ENCODE assay signal across 1 cellular context in the genomic region with DNA sequence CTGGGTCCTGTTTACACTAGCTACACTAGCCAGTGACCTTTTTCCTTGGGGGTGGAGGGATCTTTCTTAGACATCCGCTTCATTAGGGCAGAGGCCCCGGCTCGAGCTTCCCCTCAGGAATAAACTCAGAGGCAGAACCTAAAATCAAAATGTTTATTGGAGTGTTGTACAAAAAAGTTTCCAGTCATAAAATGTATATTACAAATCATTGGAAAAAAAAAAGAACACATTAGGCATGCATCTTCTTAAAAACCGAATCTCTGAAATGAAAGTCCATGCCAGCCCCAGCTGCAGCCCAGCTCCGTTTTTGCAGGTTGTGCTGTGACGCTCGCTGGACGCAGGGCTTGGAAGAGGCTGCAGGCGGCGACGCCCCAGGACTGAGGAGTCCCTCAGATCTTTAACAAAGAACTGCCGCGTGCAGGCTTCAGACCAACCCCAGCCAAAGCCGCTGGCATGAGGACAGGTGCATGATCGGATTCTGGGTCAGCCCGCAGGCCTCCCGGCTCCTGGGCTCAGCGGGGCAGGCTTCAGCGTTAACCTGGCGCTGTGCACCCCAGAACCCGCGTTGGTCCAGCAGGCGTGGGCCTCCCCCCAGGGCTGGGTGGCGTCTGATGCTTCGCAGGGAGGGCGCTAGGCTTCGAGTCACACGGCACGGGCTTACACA.
TF ChIP-seq lines count a peak whose summit lies in the region.

No MANE protein-coding gene starts in this region.

TF ChIP-seq in HepG2, 621 proteins besides CTCF, POLR2A, EP300 and RAD21 (continued from another document and continues in another):
- no peak for TF ChIP-seq KLF6 (CRISPR knock-in tag; IDR thresholded peaks at IDR 0.05)
- peak; percentile 71; the same call in 1 of the 2 replicates for TF ChIP-seq ETV5 (CRISPR knock-in tag; IDR thresholded peaks at IDR 0.05; ENCODE audit: borderline replicate concordance)
- TF ChIP-seq SIN3A (IDR thresholded peaks at IDR 0.05; ENCODE audit: borderline replicate concordance, low read depth, low read length), result no peak
- TF ChIP-seq, protein P1, sequence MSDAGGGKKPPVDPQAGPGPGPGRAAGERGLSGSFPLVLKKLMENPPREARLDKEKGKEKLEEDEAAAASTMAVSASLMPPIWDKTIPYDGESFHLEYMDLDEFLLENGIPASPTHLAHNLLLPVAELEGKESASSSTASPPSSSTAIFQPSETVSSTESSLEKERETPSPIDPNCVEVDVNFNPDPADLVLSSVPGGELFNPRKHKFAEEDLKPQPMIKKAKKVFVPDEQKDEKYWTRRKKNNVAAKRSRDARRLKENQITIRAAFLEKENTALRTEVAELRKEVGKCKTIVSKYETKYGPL (CRISPR knock-in tag; IDR thresholded peaks at IDR 0.05), result no peak
- TF ChIP-seq AGO1 (IDR thresholded peaks at IDR 0.05; ENCODE audit: low read depth, low read length, poor library complexity, severe bottlenecking), result no peak
- TF ChIP-seq RFXANK (CRISPR knock-in tag; IDR thresholded peaks at IDR 0.05), result no peak
- TF ChIP-seq JDP2 (CRISPR knock-in tag; IDR thresholded peaks at IDR 0.05; ENCODE audit: borderline replicate concordance), result no peak
- TF ChIP-seq, protein P2, sequence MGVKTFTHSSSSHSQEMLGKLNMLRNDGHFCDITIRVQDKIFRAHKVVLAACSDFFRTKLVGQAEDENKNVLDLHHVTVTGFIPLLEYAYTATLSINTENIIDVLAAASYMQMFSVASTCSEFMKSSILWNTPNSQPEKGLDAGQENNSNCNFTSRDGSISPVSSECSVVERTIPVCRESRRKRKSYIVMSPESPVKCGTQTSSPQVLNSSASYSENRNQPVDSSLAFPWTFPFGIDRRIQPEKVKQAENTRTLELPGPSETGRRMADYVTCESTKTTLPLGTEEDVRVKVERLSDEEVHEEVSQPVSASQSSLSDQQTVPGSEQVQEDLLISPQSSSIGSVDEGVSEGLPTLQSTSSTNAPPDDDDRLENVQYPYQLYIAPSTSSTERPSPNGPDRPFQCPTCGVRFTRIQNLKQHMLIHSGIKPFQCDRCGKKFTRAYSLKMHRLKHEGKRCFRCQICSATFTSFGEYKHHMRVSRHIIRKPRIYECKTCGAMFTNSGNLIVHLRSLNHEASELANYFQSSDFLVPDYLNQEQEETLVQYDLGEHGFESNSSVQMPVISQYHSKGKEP (CRISPR knock-in tag; IDR thresholded peaks at IDR 0.05), result no peak
- TF ChIP-seq, protein P3, sequence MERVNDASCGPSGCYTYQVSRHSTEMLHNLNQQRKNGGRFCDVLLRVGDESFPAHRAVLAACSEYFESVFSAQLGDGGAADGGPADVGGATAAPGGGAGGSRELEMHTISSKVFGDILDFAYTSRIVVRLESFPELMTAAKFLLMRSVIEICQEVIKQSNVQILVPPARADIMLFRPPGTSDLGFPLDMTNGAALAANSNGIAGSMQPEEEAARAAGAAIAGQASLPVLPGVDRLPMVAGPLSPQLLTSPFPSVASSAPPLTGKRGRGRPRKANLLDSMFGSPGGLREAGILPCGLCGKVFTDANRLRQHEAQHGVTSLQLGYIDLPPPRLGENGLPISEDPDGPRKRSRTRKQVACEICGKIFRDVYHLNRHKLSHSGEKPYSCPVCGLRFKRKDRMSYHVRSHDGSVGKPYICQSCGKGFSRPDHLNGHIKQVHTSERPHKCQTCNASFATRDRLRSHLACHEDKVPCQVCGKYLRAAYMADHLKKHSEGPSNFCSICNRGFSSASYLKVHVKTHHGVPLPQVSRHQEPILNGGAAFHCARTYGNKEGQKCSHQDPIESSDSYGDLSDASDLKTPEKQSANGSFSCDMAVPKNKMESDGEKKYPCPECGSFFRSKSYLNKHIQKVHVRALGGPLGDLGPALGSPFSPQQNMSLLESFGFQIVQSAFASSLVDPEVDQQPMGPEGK (CRISPR knock-in tag; IDR thresholded peaks at IDR 0.05), result 0 out of 2 replicates have a peak, but pooled peaks have one; percentile 53
- 0 out of 2 replicates have a peak, but pooled peaks have one; percentile 77 for TF ChIP-seq GATAD2A (CRISPR knock-in tag; IDR thresholded peaks at IDR 0.05)
- 0 out of 2 replicates have a peak, but pooled peaks have one; percentile 3 for TF ChIP-seq ZNF350 (CRISPR knock-in tag; IDR thresholded peaks at IDR 0.05; ENCODE audit: borderline replicate concordance, low read depth)
- 0 out of 2 replicates have a peak, but pooled peaks have one; percentile 1 for TF ChIP-seq CBX5 (CRISPR knock-in tag; IDR thresholded peaks at IDR 0.05; ENCODE audit: borderline replicate concordance)
- TF ChIP-seq, protein P4, sequence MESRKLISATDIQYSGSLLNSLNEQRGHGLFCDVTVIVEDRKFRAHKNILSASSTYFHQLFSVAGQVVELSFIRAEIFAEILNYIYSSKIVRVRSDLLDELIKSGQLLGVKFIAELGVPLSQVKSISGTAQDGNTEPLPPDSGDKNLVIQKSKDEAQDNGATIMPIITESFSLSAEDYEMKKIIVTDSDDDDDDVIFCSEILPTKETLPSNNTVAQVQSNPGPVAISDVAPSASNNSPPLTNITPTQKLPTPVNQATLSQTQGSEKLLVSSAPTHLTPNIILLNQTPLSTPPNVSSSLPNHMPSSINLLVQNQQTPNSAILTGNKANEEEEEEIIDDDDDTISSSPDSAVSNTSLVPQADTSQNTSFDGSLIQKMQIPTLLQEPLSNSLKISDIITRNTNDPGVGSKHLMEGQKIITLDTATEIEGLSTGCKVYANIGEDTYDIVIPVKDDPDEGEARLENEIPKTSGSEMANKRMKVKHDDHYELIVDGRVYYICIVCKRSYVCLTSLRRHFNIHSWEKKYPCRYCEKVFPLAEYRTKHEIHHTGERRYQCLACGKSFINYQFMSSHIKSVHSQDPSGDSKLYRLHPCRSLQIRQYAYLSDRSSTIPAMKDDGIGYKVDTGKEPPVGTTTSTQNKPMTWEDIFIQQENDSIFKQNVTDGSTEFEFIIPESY (CRISPR knock-in tag; IDR thresholded peaks at IDR 0.05), result peak; percentile 92; the same call in 1 of the 2 replicates
- TF ChIP-seq ZSCAN21 (CRISPR knock-in tag; IDR thresholded peaks at IDR 0.05; ENCODE audit: borderline replicate concordance), result no peak
- no peak for TF ChIP-seq MYC (CRISPR knock-in tag; IDR thresholded peaks at IDR 0.05; ENCODE audit: borderline replicate concordance)
- TF ChIP-seq HMG20A (CRISPR knock-in tag; IDR thresholded peaks at IDR 0.05; ENCODE audit: borderline replicate concordance), result peak; percentile 36; the same call in 1 of the 2 replicates
- TF ChIP-seq ARID2 (CRISPR knock-in tag; IDR thresholded peaks at IDR 0.05; ENCODE audit: borderline replicate concordance), result peak; percentile 64; the same call in 1 of the 2 replicates
- no peak for TF ChIP-seq REXO4 (CRISPR knock-in tag; IDR thresholded peaks at IDR 0.05; ENCODE audit: borderline replicate concordance)
- TF ChIP-seq FOXA3 (CRISPR knock-in tag; IDR thresholded peaks at IDR 0.05), result peak; percentile 95; the same call in 1 of the 2 replicates
- peak; percentile 79 for TF ChIP-seq PPARG (CRISPR knock-in tag; conservative IDR thresholded peaks at IDR 0.05)
- TF ChIP-seq, protein P5, sequence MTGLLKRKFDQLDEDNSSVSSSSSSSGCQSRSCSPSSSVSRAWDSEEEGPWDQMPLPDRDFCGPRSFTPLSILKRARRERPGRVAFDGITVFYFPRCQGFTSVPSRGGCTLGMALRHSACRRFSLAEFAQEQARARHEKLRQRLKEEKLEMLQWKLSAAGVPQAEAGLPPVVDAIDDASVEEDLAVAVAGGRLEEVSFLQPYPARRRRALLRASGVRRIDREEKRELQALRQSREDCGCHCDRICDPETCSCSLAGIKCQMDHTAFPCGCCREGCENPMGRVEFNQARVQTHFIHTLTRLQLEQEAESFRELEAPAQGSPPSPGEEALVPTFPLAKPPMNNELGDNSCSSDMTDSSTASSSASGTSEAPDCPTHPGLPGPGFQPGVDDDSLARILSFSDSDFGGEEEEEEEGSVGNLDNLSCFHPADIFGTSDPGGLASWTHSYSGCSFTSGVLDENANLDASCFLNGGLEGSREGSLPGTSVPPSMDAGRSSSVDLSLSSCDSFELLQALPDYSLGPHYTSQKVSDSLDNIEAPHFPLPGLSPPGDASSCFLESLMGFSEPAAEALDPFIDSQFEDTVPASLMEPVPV (CRISPR knock-in tag; IDR thresholded peaks at IDR 0.05), result peak; percentile 9; the same call in 1 of the 2 replicates
- TF ChIP-seq, protein P6, sequence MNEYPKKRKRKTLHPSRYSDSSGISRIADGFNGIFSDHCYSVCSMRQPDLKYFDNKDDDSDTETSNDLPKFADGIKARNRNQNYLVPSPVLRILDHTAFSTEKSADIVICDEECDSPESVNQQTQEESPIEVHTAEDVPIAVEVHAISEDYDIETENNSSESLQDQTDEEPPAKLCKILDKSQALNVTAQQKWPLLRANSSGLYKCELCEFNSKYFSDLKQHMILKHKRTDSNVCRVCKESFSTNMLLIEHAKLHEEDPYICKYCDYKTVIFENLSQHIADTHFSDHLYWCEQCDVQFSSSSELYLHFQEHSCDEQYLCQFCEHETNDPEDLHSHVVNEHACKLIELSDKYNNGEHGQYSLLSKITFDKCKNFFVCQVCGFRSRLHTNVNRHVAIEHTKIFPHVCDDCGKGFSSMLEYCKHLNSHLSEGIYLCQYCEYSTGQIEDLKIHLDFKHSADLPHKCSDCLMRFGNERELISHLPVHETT (CRISPR knock-in tag; conservative IDR thresholded peaks at IDR 0.05), result no peak; the same call in 1 of the 2 replicates
- no peak for TF ChIP-seq HDAC1 (CRISPR knock-in tag; IDR thresholded peaks at IDR 0.05)
- 0 out of 2 replicates have a peak, but pooled peaks have one; percentile 2 for TF ChIP-seq SPEN (CRISPR knock-in tag; IDR thresholded peaks at IDR 0.05; ENCODE audit: low read depth)
- TF ChIP-seq MTA3 (CRISPR knock-in tag; IDR thresholded peaks at IDR 0.05), result no peak
- no peak for TF ChIP-seq HDAC6 (IDR thresholded peaks at IDR 0.05; ENCODE audit: low read depth, low read length)
- no peak for TF ChIP-seq ZNF33A (CRISPR knock-in tag; IDR thresholded peaks at IDR 0.05; ENCODE audit: borderline replicate concordance)
- TF ChIP-seq, protein P7, sequence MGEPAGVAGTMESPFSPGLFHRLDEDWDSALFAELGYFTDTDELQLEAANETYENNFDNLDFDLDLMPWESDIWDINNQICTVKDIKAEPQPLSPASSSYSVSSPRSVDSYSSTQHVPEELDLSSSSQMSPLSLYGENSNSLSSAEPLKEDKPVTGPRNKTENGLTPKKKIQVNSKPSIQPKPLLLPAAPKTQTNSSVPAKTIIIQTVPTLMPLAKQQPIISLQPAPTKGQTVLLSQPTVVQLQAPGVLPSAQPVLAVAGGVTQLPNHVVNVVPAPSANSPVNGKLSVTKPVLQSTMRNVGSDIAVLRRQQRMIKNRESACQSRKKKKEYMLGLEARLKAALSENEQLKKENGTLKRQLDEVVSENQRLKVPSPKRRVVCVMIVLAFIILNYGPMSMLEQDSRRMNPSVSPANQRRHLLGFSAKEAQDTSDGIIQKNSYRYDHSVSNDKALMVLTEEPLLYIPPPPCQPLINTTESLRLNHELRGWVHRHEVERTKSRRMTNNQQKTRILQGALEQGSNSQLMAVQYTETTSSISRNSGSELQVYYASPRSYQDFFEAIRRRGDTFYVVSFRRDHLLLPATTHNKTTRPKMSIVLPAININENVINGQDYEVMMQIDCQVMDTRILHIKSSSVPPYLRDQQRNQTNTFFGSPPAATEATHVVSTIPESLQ (CRISPR knock-in tag; conservative IDR thresholded peaks at IDR 0.05), result no peak
- no peak for TF ChIP-seq CBX2 (IDR thresholded peaks at IDR 0.05; ENCODE audit: low read depth, low read length)
- TF ChIP-seq CBX2 (CRISPR knock-in tag; IDR thresholded peaks at IDR 0.05; ENCODE audit: low read depth), result no peak
- TF ChIP-seq, protein P8, sequence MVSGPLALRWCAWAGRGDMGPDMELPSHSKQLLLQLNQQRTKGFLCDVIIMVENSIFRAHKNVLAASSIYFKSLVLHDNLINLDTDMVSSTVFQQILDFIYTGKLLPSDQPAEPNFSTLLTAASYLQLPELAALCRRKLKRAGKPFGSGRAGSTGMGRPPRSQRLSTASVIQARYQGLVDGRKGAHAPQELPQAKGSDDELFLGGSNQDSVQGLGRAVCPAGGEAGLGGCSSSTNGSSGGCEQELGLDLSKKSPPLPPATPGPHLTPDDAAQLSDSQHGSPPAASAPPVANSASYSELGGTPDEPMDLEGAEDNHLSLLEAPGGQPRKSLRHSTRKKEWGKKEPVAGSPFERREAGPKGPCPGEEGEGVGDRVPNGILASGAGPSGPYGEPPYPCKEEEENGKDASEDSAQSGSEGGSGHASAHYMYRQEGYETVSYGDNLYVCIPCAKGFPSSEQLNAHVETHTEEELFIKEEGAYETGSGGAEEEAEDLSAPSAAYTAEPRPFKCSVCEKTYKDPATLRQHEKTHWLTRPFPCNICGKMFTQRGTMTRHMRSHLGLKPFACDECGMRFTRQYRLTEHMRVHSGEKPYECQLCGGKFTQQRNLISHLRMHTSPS (CRISPR knock-in tag; IDR thresholded peaks at IDR 0.05; ENCODE audit: low read depth), result no peak
- no peak for TF ChIP-seq MBD4 (IDR thresholded peaks at IDR 0.05; ENCODE audit: borderline replicate concordance, low read length)
- no peak for TF ChIP-seq ZNF563 (CRISPR knock-in tag; IDR thresholded peaks at IDR 0.05)
- TF ChIP-seq, protein P9, sequence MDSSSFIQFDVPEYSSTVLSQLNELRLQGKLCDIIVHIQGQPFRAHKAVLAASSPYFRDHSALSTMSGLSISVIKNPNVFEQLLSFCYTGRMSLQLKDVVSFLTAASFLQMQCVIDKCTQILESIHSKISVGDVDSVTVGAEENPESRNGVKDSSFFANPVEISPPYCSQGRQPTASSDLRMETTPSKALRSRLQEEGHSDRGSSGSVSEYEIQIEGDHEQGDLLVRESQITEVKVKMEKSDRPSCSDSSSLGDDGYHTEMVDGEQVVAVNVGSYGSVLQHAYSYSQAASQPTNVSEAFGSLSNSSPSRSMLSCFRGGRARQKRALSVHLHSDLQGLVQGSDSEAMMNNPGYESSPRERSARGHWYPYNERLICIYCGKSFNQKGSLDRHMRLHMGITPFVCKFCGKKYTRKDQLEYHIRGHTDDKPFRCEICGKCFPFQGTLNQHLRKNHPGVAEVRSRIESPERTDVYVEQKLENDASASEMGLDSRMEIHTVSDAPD (CRISPR knock-in tag; IDR thresholded peaks at IDR 0.05), result 0 out of 2 replicates have a peak, but pooled peaks have one; percentile 14
- peak; percentile 22 for TF ChIP-seq SRSF1 (optimal IDR thresholded peaks at IDR 0.05; ENCODE audit: low read depth, low read length)
- TF ChIP-seq ZBTB38 (CRISPR knock-in tag; IDR thresholded peaks at IDR 0.05), result peak; percentile 97
- no peak for TF ChIP-seq SNRNP70 (IDR thresholded peaks at IDR 0.05; ENCODE audit: low read depth, low read length)
- no peak for TF ChIP-seq ZBTB42 (CRISPR knock-in tag; IDR thresholded peaks at IDR 0.05)
- peak; percentile 36 for TF ChIP-seq ZNF343 (CRISPR knock-in tag; IDR thresholded peaks at IDR 0.05)
- TF ChIP-seq BCL6 (CRISPR knock-in tag; IDR thresholded peaks at IDR 0.05), result peak; percentile 83
- 0 out of 2 replicates have a peak, but pooled peaks have one; percentile 2 for TF ChIP-seq TCF7 (IDR thresholded peaks at IDR 0.05; ENCODE audit: low read depth)
